In the genomic region with DNA sequence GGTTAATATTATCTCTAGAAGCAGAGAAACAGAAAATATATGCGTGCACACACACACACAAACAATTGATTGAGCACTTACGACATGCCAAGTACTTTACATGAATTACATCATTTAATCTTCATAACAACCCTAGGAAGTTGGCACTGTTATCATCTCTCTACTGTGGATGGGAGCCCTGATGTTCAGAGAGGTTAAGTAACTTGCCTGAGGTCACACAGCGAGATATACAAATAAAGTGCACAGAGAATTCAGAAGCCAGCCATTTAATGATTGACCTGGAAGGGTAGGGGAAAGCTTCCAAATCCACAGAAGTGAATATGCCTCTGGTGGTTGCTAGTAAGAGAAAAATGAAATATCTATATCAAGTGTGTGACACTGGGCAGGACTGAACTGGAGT, we compare ENCODE assay signal across 40 cellular contexts. TPM values are rescaled to one million over a fixed set of nuclear protein-coding genes. Genes with fewer than 3 reads are reported as not detected.
"Had no signal": no experiment of that assay in that cellular context is flagged by ENCODE, and none has a peak within 500 bp of the region (broad histone marks: within the 10 kb centered on the region; RNA-seq: fewer than 3 reads in every experiment).

No MANE protein-coding gene starts in this region.

- H3K4me3 ChIP-seq: MG63 had no signal

- DNase-seq: Kasumi-1, MG63, MM.1S, MV-4-11, NCI-H1048, NCI-H1092, NCI-H1092 treated with DMSO at 0.1 percent for 48 hours, NCI-H1105, NCI-H1105 treated with DMSO at 0.1 percent for 48 hours, NCI-H1417, NCI-H1417 treated with DMSO at 0.1 percent for 48 hours, NCI-H1436, NCI-H1436 treated with DMSO at 0.1 percent for 48 hours, NCI-H146, NCI-H1694, NCI-H1694 treated with DMSO at 0.1 percent for 48 hours, NCI-H187, NCI-H187 treated with DMSO at 0.1 percent for 48 hours, NCI-H1930, NCI-H2029, NCI-H2029 treated with DMSO at 0.1 percent for 48 hours, NCI-H2081, NCI-H2081 treated with DMSO at 0.1 percent for 48 hours, NCI-H2107, NCI-H2171, NCI-H2171 treated with DMSO at 0.1 percent for 48 hours, NCI-H2227 treated with DMSO at 0.1 percent for 48 hours, NCI-H226, NCI-H345, NCI-H446, NCI-H446 treated with DMSO at 0.1 percent for 48 hours, NCI-H510A, NCI-H510A treated with DMSO at 0.1 percent for 48 hours, NCI-H524, NCI-H524 treated with DMSO at 0.1 percent for 48 hours, NCI-H526 had no signal

- H3K36me3 ChIP-seq: MG63 had no signal

- H3K9me3 ChIP-seq: MG63 had no signal

RNA-seq across cellular contexts. Expression of gene GPR139, which starts 37.5 kb away (rescaled TPM):
- total RNA-seq: LHCN-M2, M059J, MCF 10A, NCI-H460 had no signal
